ENCODE assay signal across 18 cellular contexts in genomic region chr6:57313009-57313408, GRCh38. TPM values are rescaled to one million over a fixed set of nuclear protein-coding genes. Genes with fewer than 3 reads are reported as not detected.
A peak's percentile ranks its signal among the peaks of the same experiment; 100 is the strongest.
DNase-seq lines count a peak whose midpoint lies in the region; ATAC-seq and TF ChIP-seq lines count a peak whose summit lies in the region.
"Had no signal": no experiment of that assay in that cellular context is flagged by ENCODE, and none has a peak within 500 bp of the region (broad histone marks: within the 10 kb centered on the region; RNA-seq: fewer than 3 reads in every experiment).

No MANE protein-coding gene starts in this region.

- H3K27me3 ChIP-seq in breast epithelium (no peaks in the 10 kb centered on the region), colonic mucosa (no peaks in the 10 kb centered on the region), upper lobe of left lung (no peaks in the 10 kb centered on the region)

- H3K4me3 ChIP-seq in breast epithelium (no peak overlapping the region), colonic mucosa (no peak overlapping the region), upper lobe of left lung (no peak overlapping the region)
- H3K4me3 ChIP-seq: HAP-1 had no signal

- DNase-seq in MCF 10A (ENCODE audit: unreplicated experiment), result no peak
- DNase-seq in breast epithelium (ENCODE audit: low spot score in 2 of 2), result no peak
- DNase-seq in colonic mucosa, result no peak
- peak; percentile 55 for DNase-seq in myocyte (ENCODE audit: low read depth)
- DNase-seq in upper lobe of left lung, result no peak
- DNase-seq in ureter (ENCODE audit: low spot score), result no peak
- DNase-seq in NCI-H748 treated with DMSO at 0.1 percent for 48 hours (lab: John Stamatoyannopoulos, UW), result no peak
- DNase-seq: activated CD4-positive, alpha-beta memory T cell treated with anti-CD3 and anti-CD28 coated beads, Interleukin-2, amount 10 ng/mL, durations not matched to agents 7 days and 5 days; CD4-positive, CD25-positive, alpha-beta regulatory T cell; KBM-7; naive thymus-derived CD4-positive, alpha-beta T cell; NCI-H2227 treated with DMSO at 0.1 percent for 48 hours; retina had no signal

- peak overlapping the region; percentile 58 for H3K4me3 Mint-ChIP-seq in MCF 10A (ENCODE audit: unreplicated experiment)
- H3K4me3 Mint-ChIP-seq: activated CD4-positive, alpha-beta memory T cell treated with anti-CD3 and anti-CD28 coated beads, Interleukin-2, amount 10 ng/mL, durations not matched to agents 7 days and 5 days; activated T-helper 1 cell treated with anti-CD3 and anti-CD28 coated beads, Interleukin-12 subunit alpha, Interleukin-12 subunit beta, Interleukin-2, Interleukin-4 antibody, amounts not matched to agents 30 ng/mL and 10 ng/mL and 1 ng/mL, durations not matched to agents 14 hours and 24 hours and 36 hours; CD4-positive, CD25-positive, alpha-beta regulatory T cell; naive thymus-derived CD4-positive, alpha-beta T cell; stimulated activated effector memory CD8-positive, alpha-beta T cell treated with anti-CD3 and anti-CD28 coated beads, Interleukin-12 subunit alpha, Interleukin-12 subunit beta, amount 100 ng/mL, for 72 hours had no signal

- no peak for ATAC-seq in upper lobe of left lung (ENCODE audit: low FRiP score in 2 of 2)
- ATAC-seq in activated CD4-positive, CD25-positive, alpha-beta regulatory T cell treated with anti-CD3 and anti-CD28 coated beads, Interleukin-2, amount 50 U/mL, for 24 hours, result no peak
- ATAC-seq: naive thymus-derived CD4-positive, alpha-beta T cell; stimulated activated effector memory CD8-positive, alpha-beta T cell treated with anti-CD3 and anti-CD28 coated beads, Interleukin-12 subunit alpha, Interleukin-12 subunit beta, amount 100 ng/mL, for 72 hours had no signal

- TF ChIP-seq EP300 in upper lobe of left lung (IDR thresholded peaks at IDR 0.05), result no peak

- H3K9me3 ChIP-seq in breast epithelium (no peaks in the 10 kb centered on the region), colonic mucosa (no peaks in the 10 kb centered on the region), upper lobe of left lung (no peaks in the 10 kb centered on the region)
- H3K9me3 ChIP-seq: HAP-1 had no signal

- intact Hi-C loops in MCF 10A (cut with micrococcal nuclease), result loop anchor here (10.0 kb wide), 2 partner anchors 288 to 598 kb away; no protein-coding TSS in a partner anchor
- intact Hi-C loops in breast epithelium (cut with DNase I; ENCODE audit: low total_unique reads), result loop anchor here (10.0 kb wide), 1 partner anchor 1828 kb away; no protein-coding TSS in a partner anchor
- intact Hi-C loops in colonic mucosa (cut with DNase I), result loop anchor here (10.0 kb wide), 2 partner anchors 48 to 268 kb away; partner anchors contain the start of gene KIAA1586

- H3K4me1 ChIP-seq in breast epithelium, result no peaks in the 10 kb centered on the region
- H3K4me1 ChIP-seq in colonic mucosa, result peaks cover 4% of the 10 kb centered on the region
- H3K4me1 ChIP-seq in upper lobe of left lung, result peaks cover 4 to 10% (median 9%) of the 10 kb centered on the region in 4 donors

- H3K9ac ChIP-seq in colonic mucosa (ENCODE audit: low read depth in 2 of 2, low read length in 2 of 2), result no peak overlapping the region

- BruUV-seq in MCF 10A (replicated peaks; lab: Mats Ljungman, UMichigan), result no TSS peak

- CTCF ChIA-PET in MCF 10A (lab: Yijun Ruan, JAX), result interaction anchor here (1.1 to 4.8 kb wide), 6 partner anchors 34 to 410 kb away, joined by 3 to 82 read pairs (median 11); no protein-coding TSS in a partner anchor

- H3K4me1 Mint-ChIP-seq in MCF 10A (ENCODE audit: insufficient read depth, unreplicated experiment), result peaks cover 21% of the 10 kb centered on the region

- no peak for TF ChIP-seq CTCF in MCF 10A (IDR thresholded peaks at IDR 0.05; ENCODE audit: unreplicated experiment)
- no peak for TF ChIP-seq CTCF in breast epithelium (IDR thresholded peaks at IDR 0.05)
- no peak for TF ChIP-seq CTCF in colonic mucosa (IDR thresholded peaks at IDR 0.05)
- TF ChIP-seq CTCF in upper lobe of left lung (IDR thresholded peaks at IDR 0.05), result no peak

- POLR2A ChIA-PET in MCF 10A (lab: Yijun Ruan, JAX), result interaction anchor here (0.9 to 2.3 kb wide), 6 partner anchors 29 to 141 kb away, joined by 3 to 27 read pairs (median 6); partner anchors contain the start of genes BAG2 and RAB23

- TF ChIP-seq POLR2A in breast epithelium (IDR thresholded peaks at IDR 0.05) (no peak), upper lobe of left lung (IDR thresholded peaks at IDR 0.05) (no peak)

- H3K36me3 Mint-ChIP-seq in MCF 10A (ENCODE audit: insufficient read depth, unreplicated experiment), result peaks cover 6% of the 10 kb centered on the region
- H3K36me3 Mint-ChIP-seq: CD4-positive, CD25-positive, alpha-beta regulatory T cell had no signal

- no peaks in the 10 kb centered on the region for H3K9me3 Mint-ChIP-seq in MCF 10A (ENCODE audit: unreplicated experiment)
- H3K9me3 Mint-ChIP-seq: activated CD4-positive, alpha-beta memory T cell treated with anti-CD3 and anti-CD28 coated beads, Interleukin-2, amount 10 ng/mL, durations not matched to agents 7 days and 5 days; activated T-helper 1 cell treated with anti-CD3 and anti-CD28 coated beads, Interleukin-12 subunit alpha, Interleukin-12 subunit beta, Interleukin-2, Interleukin-4 antibody, amounts not matched to agents 30 ng/mL and 10 ng/mL and 1 ng/mL, durations not matched to agents 14 hours and 24 hours and 36 hours; CD4-positive, CD25-positive, alpha-beta regulatory T cell; naive thymus-derived CD4-positive, alpha-beta T cell; stimulated activated effector memory CD8-positive, alpha-beta T cell treated with anti-CD3 and anti-CD28 coated beads, Interleukin-12 subunit alpha, Interleukin-12 subunit beta, amount 100 ng/mL, for 72 hours had no signal

- no peaks in the 10 kb centered on the region for H3K27me3 Mint-ChIP-seq in MCF 10A (ENCODE audit: insufficient read depth, unreplicated experiment)

- H3K36me3 ChIP-seq in breast epithelium (no peaks in the 10 kb centered on the region), colonic mucosa (no peaks in the 10 kb centered on the region), upper lobe of left lung (no peaks in the 10 kb centered on the region)
- H3K36me3 ChIP-seq: HAP-1 had no signal

- H3K27ac ChIP-seq in breast epithelium (no peak overlapping the region), colonic mucosa (peak overlapping the region; percentile 58), upper lobe of left lung (peak overlapping the region in 3 of 4 donors; percentile 1 to 36 (median 18))
- H3K27ac ChIP-seq: 22Rv1 had no signal

- peak overlapping the region; percentile 89 for H3K27ac Mint-ChIP-seq in MCF 10A (ENCODE audit: low read depth, unreplicated experiment)
- H3K27ac Mint-ChIP-seq: activated CD4-positive, alpha-beta memory T cell treated with anti-CD3 and anti-CD28 coated beads, Interleukin-2, amount 10 ng/mL, durations not matched to agents 7 days and 5 days; activated T-helper 1 cell treated with anti-CD3 and anti-CD28 coated beads, Interleukin-12 subunit alpha, Interleukin-12 subunit beta, Interleukin-2, Interleukin-4 antibody, amounts not matched to agents 30 ng/mL and 10 ng/mL and 1 ng/mL, durations not matched to agents 14 hours and 24 hours and 36 hours; CD4-positive, CD25-positive, alpha-beta regulatory T cell; naive thymus-derived CD4-positive, alpha-beta T cell; stimulated activated effector memory CD8-positive, alpha-beta T cell treated with anti-CD3 and anti-CD28 coated beads, Interleukin-12 subunit alpha, Interleukin-12 subunit beta, amount 100 ng/mL, for 72 hours had no signal

RNA-seq across cellular contexts. Expression of gene PRIM2, which starts 4.4 kb away (rescaled TPM):
- total RNA-seq in MCF 10A (2022), result 8.6 and 9.7 TPM in 2 replicates
- 10 to 100 TPM in 2 of 3 donors, 1 to 10 TPM in 1; 9.3 to 20.1 (median 13.8) TPM for total RNA-seq in breast epithelium
- total RNA-seq in colonic mucosa, result 10 to 100 TPM; 10.4 to 23.1 TPM
- total RNA-seq in myocyte, result 12.4 and 15.8 TPM in 2 replicates
- 4.2 TPM for polyA plus RNA-seq in myocyte (2012)
- total RNA-seq in upper lobe of left lung, result 10 to 100 TPM in 1 of 6 donors, 1 to 10 TPM in 5; 5.2 to 13.5 (median 7.3) TPM
- total RNA-seq in ureter, result 17.4 TPM

Comparison
In these comparisons a context has a peak if more than half of its experiments do, and no peak if none do; other contexts are left out.
1. H3K27ac ChIP-seq: peak in colonic mucosa (single experiment) and upper lobe of left lung (3 of 4); none in breast epithelium (0 of 2).